Comparison of ENCODE assay signal across 8 cellular contexts in the genomic region with DNA sequence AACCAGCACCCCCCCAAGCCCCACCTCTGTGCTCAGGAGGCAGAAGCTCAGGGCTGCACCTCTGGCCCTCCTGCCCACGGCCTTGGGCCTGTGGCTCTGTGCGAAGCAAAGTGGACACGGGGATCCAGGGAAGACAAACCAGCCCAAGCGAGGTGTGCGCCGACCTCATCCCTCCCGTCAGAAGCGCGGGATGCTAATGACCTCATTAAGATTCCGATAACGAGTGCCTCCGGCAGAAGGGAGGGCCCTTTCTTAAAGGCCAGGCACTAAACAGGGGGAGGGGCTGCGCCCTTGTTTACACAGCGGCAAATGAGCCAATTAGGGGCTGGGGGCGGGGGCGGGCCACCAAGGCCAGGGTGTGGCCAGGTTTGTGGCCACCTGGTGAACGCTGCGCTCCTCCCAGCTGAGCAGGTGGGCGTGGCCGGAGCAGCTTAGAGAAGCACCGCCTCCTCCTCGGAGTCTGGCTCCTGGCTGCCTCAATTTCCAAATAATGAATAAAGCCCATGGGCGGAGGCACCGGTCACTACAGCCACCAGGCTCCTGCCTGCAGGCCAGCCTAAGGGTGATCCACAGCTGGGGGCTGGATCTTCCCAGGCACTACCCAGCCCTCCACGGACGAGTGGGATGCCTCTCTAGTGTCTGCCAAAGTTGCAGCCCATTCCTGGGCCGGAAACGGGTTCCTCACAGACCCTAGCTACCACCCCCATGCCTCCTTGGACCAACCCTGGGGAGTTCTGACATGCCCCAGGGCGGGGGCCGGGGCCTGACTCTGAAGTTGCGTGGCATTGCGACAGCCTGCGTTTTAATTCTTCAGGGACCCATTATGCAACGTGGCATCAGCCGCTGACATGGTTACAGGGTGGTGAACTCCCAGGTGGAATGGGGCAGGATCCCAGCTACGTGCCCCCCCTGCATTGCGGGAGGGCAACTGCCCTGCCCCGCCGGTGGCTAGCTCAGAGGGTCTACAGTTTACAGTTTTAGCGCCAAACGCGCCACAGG. TPM values are rescaled to one million over a fixed set of nuclear protein-coding genes. Genes with fewer than 3 reads are reported as not detected.
DNase-seq lines count a peak whose midpoint lies in the region; ATAC-seq, FAIRE-seq and TF ChIP-seq lines count a peak whose summit lies in the region.

No MANE protein-coding gene starts in this region.

- H3K36me3 ChIP-seq in HEK293 (ENCODE audit: control insufficient read depth in 2 of 2, insufficient read depth in 1 of 2, low read length in 2 of 2) = peaks cover 0 to 41% of the 10 kb centered on the region in 2 experiments; a peak in 1 of 3 replicates

- no peaks in the 10 kb centered on the region for H3K27me3 Mint-ChIP-seq in T-helper 17 cell
- H3K27me3 Mint-ChIP-seq in stimulated activated naive CD8-positive, alpha-beta T cell treated with anti-CD3 and anti-CD28 coated beads, Interleukin-15, amount 100 ng/mL, for 72 hours = peaks cover 18% of the 10 kb centered on the region

- peaks cover 72% of the 10 kb centered on the region for H3K4me1 ChIP-seq in A549
- peaks cover 20% of the 10 kb centered on the region for H3K4me1 ChIP-seq in HEK293 (ENCODE audit: control insufficient read depth, insufficient read depth, low read length)

- POLR2A ChIA-PET in A549 (lab: Yijun Ruan, JAX) (interaction anchor here (0.6 to 3.4 kb wide), 7 partner anchors 24 to 156 kb away, joined by 3 to 60 read pairs (median 8); a partner anchor contains a TSS), HEK293 (lab: Yijun Ruan, JAX) (interaction anchor here (0.7 to 3.5 kb wide), 7 partner anchors 15 to 40 kb away, joined by 3 to 23 read pairs (median 4); a partner anchor contains a TSS)

- H3K9me3 ChIP-seq in A549 (no peaks in the 10 kb centered on the region), HEK293 (ENCODE audit: control insufficient read depth, insufficient read depth, low read depth, low read length) (no peaks in the 10 kb centered on the region), T-helper 17 cell (ENCODE audit: control insufficient read depth, low read length, poor library complexity, severe bottlenecking) (no peaks in the 10 kb centered on the region)

- H3K9me3 Mint-ChIP-seq in stimulated activated naive CD8-positive, alpha-beta T cell treated with anti-CD3 and anti-CD28 coated beads, Interleukin-15, amount 100 ng/mL, for 72 hours = no peaks in the 10 kb centered on the region

- no peak; a peak in 1 of 6 replicates for ATAC-seq in A549
- ATAC-seq in T-helper 17 cell = no peak
- no peak for ATAC-seq in stimulated activated naive CD8-positive, alpha-beta T cell treated with anti-CD3 and anti-CD28 coated beads, Interleukin-15, amount 100 ng/mL, for 72 hours
- no peak for ATAC-seq in GM21825 (IDR thresholded peaks at IDR 0.05; ENCODE audit: unreplicated experiment)
- ATAC-seq in HG03460 (IDR thresholded peaks at IDR 0.05; ENCODE audit: unreplicated experiment) = no peak

- peak overlapping the region; percentile 95 to 98 for H3K27ac ChIP-seq in A549
- H3K27ac ChIP-seq in HEK293 (ENCODE audit: extremely low read depth, low read depth, low read length) = peak overlapping the region; percentile 81; the same call in 1 of the 2 replicates

- H3K27ac Mint-ChIP-seq in T-helper 17 cell = no peak overlapping the region
- H3K27ac Mint-ChIP-seq in stimulated activated naive CD8-positive, alpha-beta T cell treated with anti-CD3 and anti-CD28 coated beads, Interleukin-15, amount 100 ng/mL, for 72 hours = peak overlapping the region; percentile 75 to 87

- H3K4me3 Mint-ChIP-seq in T-helper 17 cell = peak overlapping the region; percentile 97
- peak overlapping the region; percentile 94 to 97 for H3K4me3 Mint-ChIP-seq in stimulated activated naive CD8-positive, alpha-beta T cell treated with anti-CD3 and anti-CD28 coated beads, Interleukin-15, amount 100 ng/mL, for 72 hours

- H3K4me3 ChIP-seq in A549 = peak overlapping the region; percentile 82
- H3K4me3 ChIP-seq in HEK293 (ENCODE audit: low read depth, low read length) = no peak overlapping the region

- FAIRE-seq in A549 (lab: Jason Lieb, UNC) = no peak

- CTCF ChIA-PET in A549 (lab: Yijun Ruan, JAX) = interaction anchor here (0.5 to 35.2 kb wide), 30 partner anchors 9 to 819 kb away, joined by 3 to 1281 read pairs (median 5); a partner anchor contains a TSS
- CTCF ChIA-PET in HEK293 (lab: Yijun Ruan, JAX) = interaction anchor here (0.5 to 2.0 kb wide), 15 partner anchors 7 to 135 kb away, joined by 3 to 15 read pairs (median 5); no protein-coding TSS in a partner anchor

- DNase-seq in A549 (ENCODE audit: low read depth in 1 of 2, low spot score in 1 of 2) (peak in 1 of 2 experiments; percentile 61), T-helper 17 cell (no peak), iPS DF 19.7 (ENCODE audit: low read depth, low spot score) (peak; percentile 91), cerebellum (ENCODE audit: low spot score) (no peak)
- no peak for DNase-seq in stimulated activated naive CD8-positive, alpha-beta T cell treated with anti-CD3 and anti-CD28 coated beads, Interleukin-15, amount 100 ng/mL, for 72 hours

- WGBS in A549 (ENCODE audit: missing lambda C conversion rate) = 59% methylated on average over 37 of the region's 42 CpGs

- TF ChIP-seq CTCF in A549 (IDR thresholded peaks at IDR 0.05) (no peak), HEK293 (tag by site-specific recombination; IDR thresholded peaks at IDR 0.05) (no peak)

- no peak for TF ChIP-seq POLR2A in A549 (IDR thresholded peaks at IDR 0.05; ENCODE audit: low read length)

- peak overlapping the region; percentile 100 for H3K4me2 ChIP-seq in A549

- H3K4me1 Mint-ChIP-seq in T-helper 17 cell = peaks cover 20% of the 10 kb centered on the region
- peaks cover 66% of the 10 kb centered on the region for H3K4me1 Mint-ChIP-seq in stimulated activated naive CD8-positive, alpha-beta T cell treated with anti-CD3 and anti-CD28 coated beads, Interleukin-15, amount 100 ng/mL, for 72 hours

- H3K36me3 Mint-ChIP-seq in T-helper 17 cell (ENCODE audit: low read depth) = peaks cover 10% of the 10 kb centered on the region

- no peak; a peak in 1 of 5 replicates for TF ChIP-seq EP300 in A549 (IDR thresholded peaks at IDR 0.05)

- TF ChIP-seq RAD21 in A549 (conservative IDR thresholded peaks at IDR 0.05 in 1 of 2, IDR thresholded peaks at IDR 0.05 in 1 of 2) = no peak

TF ChIP-seq in A549, 52 proteins besides CTCF, POLR2A, EP300 and RAD21:
- TF ChIP-seq, protein P1, sequence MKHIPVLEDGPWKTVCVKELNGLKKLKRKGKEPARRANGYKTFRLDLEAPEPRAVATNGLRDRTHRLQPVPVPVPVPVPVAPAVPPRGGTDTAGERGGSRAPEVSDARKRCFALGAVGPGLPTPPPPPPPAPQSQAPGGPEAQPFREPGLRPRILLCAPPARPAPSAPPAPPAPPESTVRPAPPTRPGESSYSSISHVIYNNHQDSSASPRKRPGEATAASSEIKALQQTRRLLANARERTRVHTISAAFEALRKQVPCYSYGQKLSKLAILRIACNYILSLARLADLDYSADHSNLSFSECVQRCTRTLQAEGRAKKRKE (CRISPR knock-in tag; IDR thresholded peaks at IDR 0.05; ENCODE audit: low read depth) = no peak
- TF ChIP-seq CEBPB (IDR thresholded peaks at IDR 0.05) (peak; percentile 89 to 90), ZC3H11A (IDR thresholded peaks at IDR 0.05) (no peak), CHD4 (IDR thresholded peaks at IDR 0.05; ENCODE audit: borderline replicate concordance) (no peak), CHD2 (IDR thresholded peaks at IDR 0.05; ENCODE audit: low read length, partially characterized antibody) (no peak), FOXS1 (CRISPR knock-in tag; IDR thresholded peaks at IDR 0.05) (no peak)

TF ChIP-seq in HEK293, 187 proteins besides CTCF, POLR2A, EP300 and RAD21 (continues in another document):
- TF ChIP-seq, protein P2, sequence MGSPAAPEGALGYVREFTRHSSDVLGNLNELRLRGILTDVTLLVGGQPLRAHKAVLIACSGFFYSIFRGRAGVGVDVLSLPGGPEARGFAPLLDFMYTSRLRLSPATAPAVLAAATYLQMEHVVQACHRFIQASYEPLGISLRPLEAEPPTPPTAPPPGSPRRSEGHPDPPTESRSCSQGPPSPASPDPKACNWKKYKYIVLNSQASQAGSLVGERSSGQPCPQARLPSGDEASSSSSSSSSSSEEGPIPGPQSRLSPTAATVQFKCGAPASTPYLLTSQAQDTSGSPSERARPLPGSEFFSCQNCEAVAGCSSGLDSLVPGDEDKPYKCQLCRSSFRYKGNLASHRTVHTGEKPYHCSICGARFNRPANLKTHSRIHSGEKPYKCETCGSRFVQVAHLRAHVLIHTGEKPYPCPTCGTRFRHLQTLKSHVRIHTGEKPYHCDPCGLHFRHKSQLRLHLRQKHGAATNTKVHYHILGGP (tag by site-specific recombination; IDR thresholded peaks at IDR 0.05) = no peak
- peak; percentile 62 for TF ChIP-seq SP3 (tag by site-specific recombination; IDR thresholded peaks at IDR 0.05)

RNA-seq across cellular contexts. Expression of a gene that starts 3.0 kb away (rescaled TPM):
- polyA plus RNA-seq in A549 (2011; rRNA removed) (21.9 and 34.1 TPM in 2 replicates), A549 (2017; fragmentation: RNase III; extraction: RNeasy Plus Mini Kit Qiagen cat#74134 plus additional on column Dnase treatment) (25.9 to 31.9 TPM (median 31.0 TPM) in 3 replicates)
- polyA plus RNA-seq in A549 (2012; cell fraction: cytosol; rRNA removed) = 31.9 and 46.3 TPM in 2 replicates
- polyA plus RNA-seq in A549 (2012; cell fraction: nucleus; rRNA removed) = 48.9 and 61.8 TPM in 2 replicates
- 20.6 and 27.0 TPM in 2 replicates for polyA minus RNA-seq in A549 (2011; rRNA and poly(A)+ RNA removed)
- total RNA-seq in T-helper 17 cell (100 to 1,000 TPM; 103 to 110 TPM), cerebellum (15.4 TPM)

RNA-seq across cellular contexts. Expression of a gene that starts 39.4 kb away (rescaled TPM):
- 1.5 and 2.8 TPM in 2 replicates for polyA plus RNA-seq in A549 (2011; rRNA removed)
- 3.5 and 3.8 TPM in 2 replicates for polyA plus RNA-seq in A549 (2012; cell fraction: cytosol; rRNA removed)
- polyA plus RNA-seq in A549 (2012; cell fraction: nucleus; rRNA removed) = 4.8 and 7.2 TPM in 2 replicates
- polyA plus RNA-seq in A549 (2017; fragmentation: RNase III; extraction: RNeasy Plus Mini Kit Qiagen cat#74134 plus additional on column Dnase treatment) = 11.0 to 13.1 TPM (median 11.9 TPM) in 3 replicates
- polyA minus RNA-seq in A549 (2011; rRNA and poly(A)+ RNA removed) = 2.5 and 2.8 TPM in 2 replicates
- 1 to 10 TPM; 2.5 to 3.6 TPM for total RNA-seq in T-helper 17 cell
- total RNA-seq in cerebellum = 7.4 TPM

RNA-seq across cellular contexts. Expression of a gene that starts 58.3 kb away (rescaled TPM):
- polyA plus RNA-seq in A549 (2011; rRNA removed) (7.4 and 8.2 TPM in 2 replicates), A549 (2017; fragmentation: RNase III; extraction: RNeasy Plus Mini Kit Qiagen cat#74134 plus additional on column Dnase treatment) (13.6 to 16.4 TPM (median 14.9 TPM) in 3 replicates)
- 14.4 and 18.3 TPM in 2 replicates for polyA plus RNA-seq in A549 (2012; cell fraction: cytosol; rRNA removed)
- polyA plus RNA-seq in A549 (2012; cell fraction: nucleus; rRNA removed) = 29.6 and 34.9 TPM in 2 replicates
- 11.6 and 13.7 TPM in 2 replicates for polyA minus RNA-seq in A549 (2011; rRNA and poly(A)+ RNA removed)
- total RNA-seq in T-helper 17 cell (under 1 TPM in 1 of 2 donors, not detected in 1; 0.18 TPM), cerebellum (19.9 TPM)

Comparison
In these comparisons a context has a peak if more than half of its experiments do, and no peak if none do; other contexts are left out.
1. RNA of a gene that starts 58.3 kb away (total RNA-seq): 19.9 TPM in cerebellum (single experiment); 0.18 TPM in T-helper 17 cell; every median in the first group is over 10 times any median in the second.